Comparison of ENCODE assay signal across 18 cellular contexts in genomic region chr1:16087733-16088132, GRCh38. TPM values are rescaled to one million over a fixed set of nuclear protein-coding genes. Genes with fewer than 3 reads are reported as not detected.
DNase-seq lines count a peak whose midpoint lies in the region; ATAC-seq and TF ChIP-seq lines count a peak whose summit lies in the region.
"Had no signal": no experiment of that assay in that cellular context is flagged by ENCODE, and none has a peak within 500 bp of the region (broad histone marks: within the 10 kb centered on the region; RNA-seq: fewer than 3 reads in every experiment).

No MANE protein-coding gene starts in this region.

- CTCF ChIA-PET in A673 (lab: Charles Lee), result no interaction called here

- peak overlapping the region; percentile 41 for H3K9ac ChIP-seq in SK-N-MC (ENCODE audit: insufficient read length)

- intact Hi-C loops in heart left ventricle (cut with DNase I) (loop anchor here in 2 of 10 donors (5.0 kb wide), 2 partner anchors 35 to 50 kb away; no protein-coding TSS in a partner anchor), left cardiac atrium (cut with DNase I) (no loop called here), esophagus squamous epithelium (cut with DNase I) (no loop called here), A673 (cut with micrococcal nuclease; ENCODE audit: unreplicated experiment) (no loop called here)

- ATAC-seq in heart left ventricle (no peak), left cardiac atrium (no peak)

- H3K27me3 ChIP-seq in heart left ventricle, result no peaks in the 10 kb centered on the region
- no peaks in the 10 kb centered on the region for H3K27me3 ChIP-seq in esophagus squamous epithelium
- no peaks in the 10 kb centered on the region for H3K27me3 ChIP-seq in A673 (replicated peaks; ENCODE audit: insufficient read depth, low read depth, low read length, poor library complexity)
- no peaks in the 10 kb centered on the region for H3K27me3 ChIP-seq in BE2C

- 74 to 81% (median 78%) methylated on average over 7 of the region's 7 CpGs for WGBS in heart left ventricle, 4 donors
- 51 to 79% methylated on average over 3 to 6 of the region's 7 CpGs for WGBS in esophagus squamous epithelium, 2 donors

- no peaks in the 10 kb centered on the region for H3K36me3 ChIP-seq in heart left ventricle
- H3K36me3 ChIP-seq in SK-N-MC (ENCODE audit: insufficient read depth, low read length), result no peaks in the 10 kb centered on the region
- H3K36me3 ChIP-seq in esophagus squamous epithelium, result no peaks in the 10 kb centered on the region
- H3K36me3 ChIP-seq in A673 (ENCODE audit: insufficient read depth, low read length, poor library complexity, severe bottlenecking), result no peaks in the 10 kb centered on the region
- H3K36me3 ChIP-seq in BE2C, result no peaks in the 10 kb centered on the region
- H3K36me3 ChIP-seq: HAP-1 had no signal

- H3K4me3 ChIP-seq in heart left ventricle (no peak overlapping the region), SK-N-MC (no peak overlapping the region), esophagus squamous epithelium (no peak overlapping the region), A673 (ENCODE audit: low read depth, low read length, poor library complexity, severe bottlenecking) (no peak overlapping the region), BE2C (ENCODE audit: low read depth, low read length) (no peak overlapping the region)
- H3K4me3 ChIP-seq: HAP-1 had no signal

- POLR2A ChIA-PET in A673 (lab: Charles Lee; ENCODE audit: low non-redundant PET), result no interaction called here

- H3K27ac ChIP-seq in heart left ventricle (peak overlapping the region in 9 of 12 donors; percentile 21 to 60 (median 30)), SK-N-MC (no peak overlapping the region), esophagus squamous epithelium (peak overlapping the region; percentile 62 to 76 (median 68)), A673 (ENCODE audit: low read depth, low read length, poor library complexity, severe bottlenecking) (no peak overlapping the region)
- H3K27ac ChIP-seq: HL-60 had no signal

- DNase-seq in heart left ventricle (no peak), left cardiac atrium (no peak), SK-N-MC (ENCODE audit: low read depth, low spot score) (no peak), esophagus squamous epithelium (lab: John Stamatoyannopoulos, UW) (no peak), retina (peak; percentile 1), A673 (ENCODE audit: low spot score) (no peak), NCI-H2227 treated with DMSO at 0.1 percent for 48 hours (lab: John Stamatoyannopoulos, UW) (no peak), BE2C (no peak)
- DNase-seq: COR-L47, MV-4-11, NCI-H1417, NCI-H187 treated with DMSO at 0.1 percent for 48 hours, NCI-H446 treated with DMSO at 0.1 percent for 48 hours, NCI-H748 treated with DMSO at 0.1 percent for 48 hours, OCI-M1, RPMI8226 had no signal

- TF ChIP-seq POLR2A in heart left ventricle (IDR thresholded peaks at IDR 0.05) (no peak), esophagus squamous epithelium (IDR thresholded peaks at IDR 0.05) (no peak)

- no peak for TF ChIP-seq CTCF in heart left ventricle (IDR thresholded peaks at IDR 0.05)
- no peak for TF ChIP-seq CTCF in esophagus squamous epithelium (IDR thresholded peaks at IDR 0.05)
- no peak for TF ChIP-seq CTCF in A673 (conservative IDR thresholded peaks at IDR 0.05; ENCODE audit: low read depth, low read length)
- no peak for TF ChIP-seq CTCF in BE2C (IDR thresholded peaks at IDR 0.05; ENCODE audit: low read depth, low read length)

- peaks cover 0 to 26% (median 12%) of the 10 kb centered on the region in 12 donors for H3K4me1 ChIP-seq in heart left ventricle
- peaks cover 33 to 67% (median 43%) of the 10 kb centered on the region in 3 donors for H3K4me1 ChIP-seq in esophagus squamous epithelium
- peaks cover 9% of the 10 kb centered on the region for H3K4me1 ChIP-seq in A673 (ENCODE audit: insufficient read depth, low read length, poor library complexity, severe bottlenecking)
- no peaks in the 10 kb centered on the region for H3K4me1 ChIP-seq in BE2C
- H3K4me1 ChIP-seq: HAP-1 had no signal

- no TSS peak for BruUV-seq in A673 (replicated peaks; lab: Mats Ljungman, UMichigan)

- H3K9me3 ChIP-seq in heart left ventricle, result no peaks in the 10 kb centered on the region
- no peaks in the 10 kb centered on the region for H3K9me3 ChIP-seq in SK-N-MC (ENCODE audit: low read depth, low read length)
- H3K9me3 ChIP-seq in esophagus squamous epithelium, result no peaks in the 10 kb centered on the region
- H3K9me3 ChIP-seq in A673 (ENCODE audit: low read depth, low read length, poor library complexity, severe bottlenecking), result no peaks in the 10 kb centered on the region
- no peaks in the 10 kb centered on the region for H3K9me3 ChIP-seq in BE2C
- H3K9me3 ChIP-seq: HAP-1 had no signal

RNA-seq across cellular contexts. Expression of gene FAM131C, which starts 14.3 kb away (rescaled TPM):
- 10 to 100 TPM in 1 of 9 donors, 1 to 10 TPM in 8; 1.2 to 17.8 (median 3.4) TPM for total RNA-seq in heart left ventricle
- 1 to 10 TPM; 1.1 to 9.3 TPM for polyA plus RNA-seq in heart left ventricle
- total RNA-seq in left cardiac atrium, result 1 to 10 TPM; 3.2 to 6.5 TPM
- total RNA-seq in esophagus squamous epithelium, result 1 to 10 TPM in 2 of 4 donors, not detected in 2; 1.6 to 4.5 TPM
- total RNA-seq in A673 (2021), result 0.71 and 1.3 TPM in 2 replicates
- 4.7 TPM for polyA plus RNA-seq in BE2C (2012; ENCODE audit: insufficient read depth, insufficient read length, low read depth)

RNA-seq across cellular contexts. Expression of gene CLCNKB, which starts 44.2 kb away (rescaled TPM):
- total RNA-seq in heart left ventricle (1 to 10 TPM in 8 of 9 donors, under 1 TPM in 1; 0.51 to 2.7 (median 1.8) TPM), left cardiac atrium (1 to 10 TPM; 2.2 to 2.5 TPM), esophagus squamous epithelium (not detected), A673 (2021) (0.13 TPM in 1 of 2 replicates, not detected in the other)
- 1 to 10 TPM in 1 of 2 donors, under 1 TPM in 1; 0.50 to 1.5 TPM for polyA plus RNA-seq in heart left ventricle
- polyA plus RNA-seq in BE2C (2012; ENCODE audit: insufficient read depth, insufficient read length, low read depth), result not detected

Comparison
In these comparisons a context has a peak if more than half of its experiments do, and no peak if none do; other contexts are left out.
1. H3K27ac ChIP-seq: peak in heart left ventricle (9 of 12) and esophagus squamous epithelium (4 of 4); none in SK-N-MC (single experiment) and A673 (single experiment).